ENCODE assay signal across 18 cellular contexts in the genomic region with DNA sequence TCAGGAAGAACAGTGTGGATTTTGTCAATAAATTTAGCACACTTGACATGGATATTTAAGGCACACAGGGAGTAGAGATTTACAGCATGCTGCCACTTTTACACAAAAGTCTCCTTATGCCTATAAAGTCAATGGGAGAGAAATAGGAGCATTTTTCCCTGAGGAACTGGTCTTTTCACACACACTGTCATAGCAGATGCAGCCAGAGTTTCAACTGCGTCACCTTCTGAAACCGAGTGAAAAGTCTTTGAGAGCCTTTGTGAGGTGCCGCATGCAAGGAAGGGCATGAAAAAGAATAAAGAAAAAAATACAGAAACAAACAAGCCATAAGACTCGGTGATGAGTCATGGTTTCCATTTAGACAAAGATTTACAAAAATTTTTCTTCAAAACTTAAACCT.
"Had no signal": no experiment of that assay in that cellular context is flagged by ENCODE, and none has a peak within 500 bp of the region (broad histone marks: within the 10 kb centered on the region; RNA-seq: fewer than 3 reads in every experiment).

No MANE protein-coding gene starts in this region.

- H3K4me1 ChIP-seq: SJCRH30 had no signal

- H3K27me3 ChIP-seq: MG63, SJCRH30 had no signal

- H3K27ac ChIP-seq: RWPE1, SJCRH30, SK-N-MC had no signal

- DNase-seq: KBM-7; MG63; NCI-H1092; NCI-H1105 treated with DMSO at 0.1 percent for 48 hours; NCI-H1417 treated with DMSO at 0.1 percent for 48 hours; NCI-H187; NCI-H2029 treated with DMSO at 0.1 percent for 48 hours; NCI-H2171 treated with DMSO at 0.1 percent for 48 hours; NCI-H345; NCI-H524; NCI-H526 treated with DMSO at 0.1 percent for 48 hours; NCI-H774; NK-92 treated with Interleukin-12 subunit alpha and Interleukin-12 subunit beta, amount 100 ng/mL, for 24 hours; PC-3; SHP77 treated with DMSO at 0.1 percent for 48 hours; SJCRH30 had no signal

- H3K4me3 ChIP-seq: MG63, SJCRH30, SK-N-MC had no signal

- H3K9me3 ChIP-seq: MG63, SJCRH30 had no signal

- H3K36me3 ChIP-seq: MG63, SJCRH30 had no signal
